In genomic region chr6:110392727-110393126, GRCh38 we compare ENCODE assay signal across 2 cellular contexts.
TF ChIP-seq lines count a peak whose summit lies in the region.

No MANE protein-coding gene starts in this region.

TF ChIP-seq in K562, 482 proteins besides CTCF, POLR2A, EP300 and RAD21:
- no peak for TF ChIP-seq TRIM28 (IDR thresholded peaks at IDR 0.05)
- no peak for TF ChIP-seq BDP1 (IDR thresholded peaks at IDR 0.05; ENCODE audit: insufficient read depth, insufficient read length)
- no peak for TF ChIP-seq REST (CRISPR knock-in tag; IDR thresholded peaks at IDR 0.05; ENCODE audit: low read depth)
- TF ChIP-seq BCL6 (CRISPR knock-in tag; IDR thresholded peaks at IDR 0.05), result no peak
- TF ChIP-seq ZMIZ1 (IDR thresholded peaks at IDR 0.05; ENCODE audit: low read depth in 2 of 2, low read length in 2 of 2), result no peak
- no peak for TF ChIP-seq RFX1 (IDR thresholded peaks at IDR 0.05)
- TF ChIP-seq ZNF395 (CRISPR knock-in tag; IDR thresholded peaks at IDR 0.05), result no peak
- no peak for TF ChIP-seq ZNF444 (CRISPR knock-in tag; IDR thresholded peaks at IDR 0.05)
- no peak for TF ChIP-seq ZNF644 (tag; IDR thresholded peaks at IDR 0.05; ENCODE audit: low read depth)

TF ChIP-seq in HepG2, 621 proteins besides CTCF, POLR2A, EP300 and RAD21:
- TF ChIP-seq ZNF720 (CRISPR knock-in tag; IDR thresholded peaks at IDR 0.05), result no peak
- no peak for TF ChIP-seq TCF7L2 (IDR thresholded peaks at IDR 0.05; ENCODE audit: low read depth, low read length)
- TF ChIP-seq STAT5B (CRISPR knock-in tag; IDR thresholded peaks at IDR 0.05), result no peak
- no peak for TF ChIP-seq ZFP41 (CRISPR knock-in tag; IDR thresholded peaks at IDR 0.05; ENCODE audit: borderline replicate concordance)
- TF ChIP-seq ZNF563 (CRISPR knock-in tag; IDR thresholded peaks at IDR 0.05), result no peak
- TF ChIP-seq ZNF510 (CRISPR knock-in tag; IDR thresholded peaks at IDR 0.05; ENCODE audit: low read depth), result no peak
- no peak for TF ChIP-seq MYNN (CRISPR knock-in tag; IDR thresholded peaks at IDR 0.05; ENCODE audit: low read depth)
- TF ChIP-seq NFIB (CRISPR knock-in tag; IDR thresholded peaks at IDR 0.05; ENCODE audit: borderline replicate concordance), result no peak
- TF ChIP-seq ZNF713 (CRISPR knock-in tag; IDR thresholded peaks at IDR 0.05), result no peak
- no peak for TF ChIP-seq ZNF558 (CRISPR knock-in tag; IDR thresholded peaks at IDR 0.05; ENCODE audit: borderline replicate concordance)
- no peak for TF ChIP-seq DMAP1 (CRISPR knock-in tag; IDR thresholded peaks at IDR 0.05)
- no peak for TF ChIP-seq FOXP4 (CRISPR knock-in tag; IDR thresholded peaks at IDR 0.05)
- TF ChIP-seq HCFC1 (IDR thresholded peaks at IDR 0.05; ENCODE audit: low read depth, low read length), result no peak
- no peak for TF ChIP-seq GFI1 (CRISPR knock-in tag; IDR thresholded peaks at IDR 0.05; ENCODE audit: borderline replicate concordance)
- no peak for TF ChIP-seq GLMP (CRISPR knock-in tag; IDR thresholded peaks at IDR 0.05; ENCODE audit: borderline replicate concordance)
